Comparison of ENCODE assay signal across 15 cellular contexts in genomic region chr16:22397459-22397858, GRCh38.
DNase-seq lines count a peak whose midpoint lies in the region; ATAC-seq and TF ChIP-seq lines count a peak whose summit lies in the region.
"Had no signal": no experiment of that assay in that cellular context is flagged by ENCODE, and none has a peak within 500 bp of the region (broad histone marks: within the 10 kb centered on the region; RNA-seq: fewer than 3 reads in every experiment).

No MANE protein-coding gene starts in this region.

- H3K27ac Mint-ChIP-seq in stimulated activated naive CD8-positive, alpha-beta T cell treated with anti-CD3 and anti-CD28 coated beads, Interleukin-15, amount 100 ng/mL, for 72 hours, result no peak overlapping the region
- H3K27ac Mint-ChIP-seq: activated naive CD8-positive, alpha-beta T cell treated with anti-CD3 and anti-CD28 coated beads, Interleukin-2, amount 50 U/mL, for 24 hours; IgD-negative memory B cell; type B pancreatic cell had no signal

- in situ Hi-C loops in astrocyte of the spinal cord (cut with HindIII; ENCODE audit: low sequenced_read_pairs), result no loop called here

- CTCF ChIA-PET in AG04449 (lab: Yijun Ruan, JAX), result interaction anchor here (0.9 to 1.9 kb wide), 4 partner anchors 24 to 97 kb away, joined by 3 to 5 read pairs (median 3); no protein-coding TSS in a partner anchor

- no peaks in the 10 kb centered on the region for H3K9me3 Mint-ChIP-seq in stimulated activated naive CD8-positive, alpha-beta T cell treated with anti-CD3 and anti-CD28 coated beads, Interleukin-15, amount 100 ng/mL, for 72 hours
- H3K9me3 Mint-ChIP-seq: activated naive CD8-positive, alpha-beta T cell treated with anti-CD3 and anti-CD28 coated beads, Interleukin-2, amount 50 U/mL, for 24 hours; IgD-negative memory B cell; type B pancreatic cell had no signal

- POLR2A ChIA-PET in AG04449 (lab: Yijun Ruan, JAX), result interaction anchor here (1.1 to 2.4 kb wide), 5 partner anchors 10 to 43 kb away, joined by 3 to 25 read pairs (median 6); partner anchors contain the start of gene CDR2

- H3K4me3 Mint-ChIP-seq in stimulated activated naive CD8-positive, alpha-beta T cell treated with anti-CD3 and anti-CD28 coated beads, Interleukin-15, amount 100 ng/mL, for 72 hours, result no peak overlapping the region
- H3K4me3 Mint-ChIP-seq: activated naive CD8-positive, alpha-beta T cell treated with anti-CD3 and anti-CD28 coated beads, Interleukin-2, amount 50 U/mL, for 24 hours; IgD-negative memory B cell; type B pancreatic cell had no signal

- H3K4me3 ChIP-seq in AG04449 (ENCODE audit: low read depth, low read length), result no peak overlapping the region
- H3K4me3 ChIP-seq in astrocyte of the spinal cord (ENCODE audit: low read depth, low read length), result no peak overlapping the region

- H3K27me3 Mint-ChIP-seq in stimulated activated naive CD8-positive, alpha-beta T cell treated with anti-CD3 and anti-CD28 coated beads, Interleukin-15, amount 100 ng/mL, for 72 hours, result no peaks in the 10 kb centered on the region
- H3K27me3 Mint-ChIP-seq: activated naive CD8-positive, alpha-beta T cell treated with anti-CD3 and anti-CD28 coated beads, Interleukin-2, amount 50 U/mL, for 24 hours; IgD-negative memory B cell; type B pancreatic cell had no signal

- DNase-seq in AG04449 (ENCODE audit: low read depth, low spot score) (peak; percentile 98), HS-27A (ENCODE audit: low read depth) (peak; percentile 86), astrocyte of the spinal cord (ENCODE audit: low read depth, low spot score) (peak; percentile 91), iris pigment epithelial cell (ENCODE audit: low read depth) (peak; percentile 99)
- no peak for DNase-seq in stimulated activated CD4-positive, alpha-beta T cell treated with anti-CD3 and anti-CD28 coated beads, Interleukin-2, amount 100 ng/mL, for 24 hours
- no peak for DNase-seq in stimulated activated naive CD8-positive, alpha-beta T cell treated with anti-CD3 and anti-CD28 coated beads, Interleukin-15, amount 100 ng/mL, for 72 hours
- DNase-seq: activated naive CD8-positive, alpha-beta T cell treated with anti-CD3 and anti-CD28 coated beads, Interleukin-2, amount 50 U/mL, for 24 hours; AML-193; effector CD8-positive, alpha-beta T cell; NCI-H2107 had no signal

- no peak for TF ChIP-seq CTCF in AG04449 (IDR thresholded peaks at IDR 0.05; ENCODE audit: insufficient read depth, low read length, missing control alignments)
- no peak for TF ChIP-seq CTCF in astrocyte of the spinal cord (IDR thresholded peaks at IDR 0.05; ENCODE audit: low read depth, low read length)

- no peak for ATAC-seq in GM21825 (IDR thresholded peaks at IDR 0.05; ENCODE audit: unreplicated experiment)
- no peak for ATAC-seq in stimulated activated naive CD8-positive, alpha-beta T cell treated with anti-CD3 and anti-CD28 coated beads, Interleukin-15, amount 100 ng/mL, for 72 hours
- no peak for ATAC-seq in GM18517 (IDR thresholded peaks at IDR 0.05; ENCODE audit: unreplicated experiment)
- ATAC-seq: activated naive CD8-positive, alpha-beta T cell treated with anti-CD3 and anti-CD28 coated beads, Interleukin-2, amount 50 U/mL, for 24 hours; sciatic nerve had no signal

- no peaks in the 10 kb centered on the region for H3K4me1 Mint-ChIP-seq in stimulated activated naive CD8-positive, alpha-beta T cell treated with anti-CD3 and anti-CD28 coated beads, Interleukin-15, amount 100 ng/mL, for 72 hours
- H3K4me1 Mint-ChIP-seq: activated naive CD8-positive, alpha-beta T cell treated with anti-CD3 and anti-CD28 coated beads, Interleukin-2, amount 50 U/mL, for 24 hours; IgD-negative memory B cell had no signal

Comparison
In these comparisons a context has a peak if more than half of its experiments do, and no peak if none do; other contexts are left out.
1. DNase-seq: peak in AG04449 (single experiment), HS-27A (single experiment), astrocyte of the spinal cord (single experiment) and iris pigment epithelial cell (single experiment); none in stimulated activated CD4-positive, alpha-beta T cell treated with anti-CD3 and anti-CD28 coated beads, Interleukin-2, amount 100 ng/mL, for 24 hours (0 of 2) and stimulated activated naive CD8-positive, alpha-beta T cell treated with anti-CD3 and anti-CD28 coated beads, Interleukin-15, amount 100 ng/mL, for 72 hours (0 of 2).